Comparison of ENCODE assay signal across 1 cellular context in the genomic region with DNA sequence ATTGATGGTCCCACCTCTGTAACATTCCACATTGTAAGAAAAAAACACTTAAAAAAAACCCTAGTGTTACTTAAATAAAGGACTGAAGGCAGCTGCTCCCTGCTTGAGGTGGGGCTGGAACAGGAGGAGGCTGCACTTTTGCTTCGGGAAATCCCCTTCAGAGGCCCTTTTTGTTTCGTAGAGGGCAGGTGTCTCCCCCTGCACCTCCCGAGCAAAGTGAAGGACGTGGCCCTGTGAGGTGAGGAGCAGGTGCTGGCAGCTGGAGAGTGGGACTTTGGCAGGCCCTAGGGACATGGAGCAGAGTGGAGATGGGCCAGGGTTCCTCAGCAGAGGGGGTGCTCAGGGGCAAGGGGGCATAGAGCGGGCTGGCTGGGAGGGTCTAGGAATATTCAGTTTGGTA.
TF ChIP-seq lines count a peak whose summit lies in the region.

No MANE protein-coding gene starts in this region.

TF ChIP-seq in IMR-90, 13 proteins besides CTCF, POLR2A, EP300 and RAD21 (continued from another document):
- no peak for TF ChIP-seq ELK1 (IDR thresholded peaks at IDR 0.05; ENCODE audit: borderline replicate concordance, low read depth, low read length)
- no peak for TF ChIP-seq FOS (IDR thresholded peaks at IDR 0.05; ENCODE audit: low read depth, low read length)
- TF ChIP-seq, protein P1, sequence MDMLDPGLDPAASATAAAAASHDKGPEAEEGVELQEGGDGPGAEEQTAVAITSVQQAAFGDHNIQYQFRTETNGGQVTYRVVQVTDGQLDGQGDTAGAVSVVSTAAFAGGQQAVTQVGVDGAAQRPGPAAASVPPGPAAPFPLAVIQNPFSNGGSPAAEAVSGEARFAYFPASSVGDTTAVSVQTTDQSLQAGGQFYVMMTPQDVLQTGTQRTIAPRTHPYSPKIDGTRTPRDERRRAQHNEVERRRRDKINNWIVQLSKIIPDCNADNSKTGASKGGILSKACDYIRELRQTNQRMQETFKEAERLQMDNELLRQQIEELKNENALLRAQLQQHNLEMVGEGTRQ (IDR thresholded peaks at IDR 0.05; ENCODE audit: low read depth, low read length) = no peak
TF ChIP-seq in IMR-90: peak in this region for 0.
